ENCODE assay signal across 9 cellular contexts in the genomic region with DNA sequence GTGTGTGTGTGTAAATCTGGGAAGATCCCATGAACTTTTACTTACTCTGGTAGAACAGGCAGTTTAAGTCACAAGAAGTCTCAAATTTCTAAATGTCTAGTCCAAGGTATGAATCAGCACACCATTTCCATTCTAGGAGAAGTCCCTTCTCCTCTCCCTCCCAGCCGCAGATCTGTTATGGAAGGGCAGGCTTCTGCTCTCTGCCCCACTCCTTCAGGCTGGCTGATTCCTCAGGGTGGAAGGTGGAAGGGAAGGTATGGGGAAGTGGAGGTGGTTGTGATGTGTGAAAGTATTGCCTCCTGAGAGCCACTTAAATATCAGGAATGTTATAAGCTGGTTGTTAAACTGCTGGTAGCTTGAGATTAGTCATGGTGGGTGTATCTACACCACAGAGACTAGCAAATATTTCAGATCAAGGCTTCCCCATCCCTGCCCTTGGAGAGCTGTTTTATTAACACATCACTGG. TPM values are rescaled to one million over a fixed set of nuclear protein-coding genes. Genes with fewer than 3 reads are reported as not detected.
DNase-seq lines count a peak whose midpoint lies in the region; FAIRE-seq and TF ChIP-seq lines count a peak whose summit lies in the region.
"Had no signal": no experiment of that assay in that cellular context is flagged by ENCODE, and none has a peak within 500 bp of the region (broad histone marks: within the 10 kb centered on the region; RNA-seq: fewer than 3 reads in every experiment).

No MANE protein-coding gene starts in this region.

- no peak overlapping the region for H3K4me2 ChIP-seq in mesendoderm (ENCODE audit: low read length)
- H3K4me2 ChIP-seq: KMS-11 had no signal

- H2BK5ac ChIP-seq in mesendoderm (ENCODE audit: low read length), result no peak overlapping the region

- H3K4me1 ChIP-seq in mesendoderm (ENCODE audit: control insufficient read depth, low read depth, low read length) (no peaks in the 10 kb centered on the region), uterus (no peaks in the 10 kb centered on the region)

- H2BK15ac ChIP-seq in mesendoderm (replicated peaks; ENCODE audit: low read depth), result no peak overlapping the region

- H3K9ac ChIP-seq in mesendoderm (ENCODE audit: low read length), result no peak overlapping the region
- H3K9ac ChIP-seq: KMS-11 had no signal

- WGBS in mesendoderm (ENCODE audit: extremely low coverage, insufficient coverage, low lambda C conversion rate), result no CpG with 5 or more reads among the region's 1 CpG

- DNase-seq in HTR-8/SVneo (ENCODE audit: insufficient read length, low spot score) (peak; percentile 34), choroid plexus epithelial cell (ENCODE audit: low read depth) (peak; percentile 89), mesendoderm (peak; percentile 36), uterus (no peak), medulla oblongata (ENCODE audit: extremely low spot score) (no peak), H7 (no peak)
- no peak for DNase-seq in activated naive CD4-positive, alpha-beta T cell (lab: John Stamatoyannopoulos, UW)

- no peak for TF ChIP-seq POLR2A in uterus (IDR thresholded peaks at IDR 0.05)

- TF ChIP-seq CTCF in choroid plexus epithelial cell (conservative IDR thresholded peaks at IDR 0.05; ENCODE audit: low read depth, low read length), result no peak
- no peak for TF ChIP-seq CTCF in uterus (IDR thresholded peaks at IDR 0.05)

- no peak overlapping the region for H3K27ac ChIP-seq in mesendoderm (ENCODE audit: low read depth, low read length)
- H3K27ac ChIP-seq in uterus, result peak overlapping the region; percentile 69 to 72
- H3K27ac ChIP-seq: KMS-11 had no signal

- no peak overlapping the region for H3K18ac ChIP-seq in mesendoderm (ENCODE audit: low read length)

- H3K9me3 ChIP-seq in uterus, result no peaks in the 10 kb centered on the region

- intact Hi-C loops in uterus (cut with DNase I; ENCODE audit: low total_unique reads), result no loop called here

- H3K27me3 ChIP-seq in mesendoderm (ENCODE audit: insufficient read depth, low read length, poor library complexity), result no peaks in the 10 kb centered on the region
- no peaks in the 10 kb centered on the region for H3K27me3 ChIP-seq in uterus
- H3K27me3 ChIP-seq in H7 (ENCODE audit: control insufficient read depth, insufficient read depth, low read length), result no peaks in the 10 kb centered on the region

- no peak overlapping the region for H3K56ac ChIP-seq in mesendoderm (ENCODE audit: low read length)

- peak; percentile 33 for FAIRE-seq in HTR-8/SVneo (lab: Jason Lieb, UNC)
- FAIRE-seq: GM12891 had no signal

- no peak overlapping the region for H4K5ac ChIP-seq in mesendoderm (ENCODE audit: low read length)

- H3K79me2 ChIP-seq in mesendoderm (ENCODE audit: control insufficient read depth, insufficient read depth, low read length), result no peaks in the 10 kb centered on the region

- no peak overlapping the region for H3K4me3 ChIP-seq in choroid plexus epithelial cell (ENCODE audit: low read depth, low read length)
- no peak overlapping the region for H3K4me3 ChIP-seq in mesendoderm (ENCODE audit: low read length)
- no peak overlapping the region for H3K4me3 ChIP-seq in uterus
- H3K4me3 ChIP-seq in H7 (ENCODE audit: insufficient read depth, low read depth, low read length), result no peak overlapping the region

- no peak overlapping the region for H2BK120ac ChIP-seq in mesendoderm (ENCODE audit: low read depth, low read length)

- H2AK5ac ChIP-seq in mesendoderm (ENCODE audit: low read length), result no peak overlapping the region

- H3K4ac ChIP-seq in mesendoderm (ENCODE audit: low read depth, low read length), result no peak overlapping the region

- H3K23ac ChIP-seq in mesendoderm (ENCODE audit: low read length), result no peak overlapping the region

- H3K36me3 ChIP-seq in mesendoderm (ENCODE audit: control insufficient read depth, insufficient read depth, low read length) (no peaks in the 10 kb centered on the region), uterus (no peaks in the 10 kb centered on the region), H7 (replicated peaks; ENCODE audit: control insufficient read depth, insufficient read depth, low read length) (no peaks in the 10 kb centered on the region)

- no peak overlapping the region for H4K8ac ChIP-seq in mesendoderm (ENCODE audit: low read depth, low read length)

- no peaks in the 10 kb centered on the region for H3K79me1 ChIP-seq in mesendoderm (ENCODE audit: low read length)

RNA-seq across cellular contexts. Expression of a gene that starts 44.5 kb away (rescaled TPM):
- polyA plus RNA-seq in mesendoderm (2013, experiment 1 of 2), result 3.3 TPM
- polyA plus RNA-seq in mesendoderm (2013, experiment 2 of 2), result 1.6 TPM
- total RNA-seq in uterus, result 100 to 1,000 TPM; 107 to 329 (median 271) TPM
- total RNA-seq in H7 (2014; rRNA removed; shearing (Covaris generic)), result 1.1 and 2.1 TPM in 2 replicates

RNA-seq across cellular contexts. Expression of a gene that starts 48.3 kb away (rescaled TPM):
- not detected for polyA plus RNA-seq in mesendoderm (2013, experiment 1 of 2)
- polyA plus RNA-seq in mesendoderm (2013, experiment 2 of 2), result not detected
- 1 to 10 TPM in 1 of 4 donors, not detected in 3; 1.5 TPM for total RNA-seq in uterus
- not detected in 2 replicates for total RNA-seq in H7 (2014; rRNA removed; shearing (Covaris generic))

Comparison
In these comparisons a context has a peak if more than half of its experiments do, and no peak if none do; other contexts are left out.
1. DNase-seq: peak in HTR-8/SVneo (single experiment), choroid plexus epithelial cell (single experiment) and mesendoderm (single experiment); none in uterus (0 of 2), medulla oblongata (single experiment), activated naive CD4-positive, alpha-beta T cell (0 of 4) and H7 (single experiment).
2. RNA of a gene that starts 44.5 kb away (total RNA-seq): 107 to 329 TPM in uterus; 1.1 to 2.1 TPM in H7; every median in the first group is over 10 times any median in the second.